In the genomic region with DNA sequence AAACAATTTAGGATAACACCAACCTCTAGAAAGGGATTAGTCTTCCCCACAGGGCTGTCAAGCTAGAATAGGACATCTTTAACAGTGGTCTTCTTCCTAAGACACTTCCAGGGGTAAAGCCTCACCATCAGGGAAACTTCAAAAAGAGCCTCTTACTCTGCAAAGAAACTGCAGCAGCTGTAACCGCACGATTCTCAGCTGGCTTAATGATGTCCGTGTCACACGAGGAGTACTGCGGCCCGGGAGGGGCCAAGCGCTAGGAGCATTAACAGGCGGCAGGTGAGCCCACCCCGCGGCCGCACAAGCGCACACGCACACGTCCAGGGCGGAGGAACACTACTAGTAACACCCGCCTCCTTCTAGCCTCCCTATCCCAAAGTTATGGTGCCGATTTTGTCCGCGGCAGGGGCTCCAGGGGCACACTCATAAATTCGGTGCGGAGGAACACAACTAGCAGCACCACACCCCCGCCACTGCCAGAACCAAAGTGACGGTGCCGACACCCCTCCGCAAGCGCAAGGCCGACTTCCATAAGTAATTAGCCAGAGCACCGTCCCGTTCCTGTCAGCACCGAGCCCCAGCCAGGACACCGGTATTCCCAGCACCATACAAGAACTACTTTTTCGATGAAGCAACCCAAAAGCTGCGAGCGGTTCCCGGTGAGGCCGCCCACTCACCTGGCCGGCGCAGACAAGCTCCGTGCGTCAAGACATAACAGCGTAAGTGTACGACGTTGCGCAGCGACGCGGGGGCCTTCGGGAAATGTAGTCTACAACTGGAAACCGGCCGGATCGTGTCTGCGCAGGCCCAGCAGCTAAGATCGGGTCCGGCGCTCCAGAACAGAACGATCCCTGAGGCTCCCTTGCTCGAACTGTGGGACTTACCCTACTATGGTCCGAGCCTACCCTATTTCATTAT, we compare ENCODE assay signal across 8 cellular contexts. TPM values are rescaled to one million over a fixed set of nuclear protein-coding genes. Genes with fewer than 3 reads are reported as not detected.
DNase-seq lines count a peak whose midpoint lies in the region; ATAC-seq, FAIRE-seq and TF ChIP-seq lines count a peak whose summit lies in the region.

A gene (plus strand): TSS at position 813 of the 918 bp plus-strand sequence. CDS start 3,572 bp downstream, outside the sequence.
A gene (minus strand): TSS at position 729 of the 918 bp plus-strand sequence. CDS start 8,116 bp downstream, outside the sequence.

- H3K4me1 ChIP-seq in astrocyte (ENCODE audit: insufficient read depth, low read length) (peaks cover 13% of the 10 kb centered on the region), right cardiac atrium (ENCODE audit: control insufficient read depth, insufficient read depth, low read length) (no peaks in the 10 kb centered on the region), psoas muscle (peaks cover 16% of the 10 kb centered on the region)

- H3K27me3 ChIP-seq in astrocyte (ENCODE audit: insufficient read depth, low read length) = no peaks in the 10 kb centered on the region
- H3K27me3 ChIP-seq in right cardiac atrium (ENCODE audit: control insufficient read depth, insufficient read depth) = no peaks in the 10 kb centered on the region
- H3K27me3 ChIP-seq in psoas muscle (ENCODE audit: insufficient read depth in 3 of 3, low read length in 2 of 3) = no peaks in the 10 kb centered on the region

- peak within 1 kb of the TSS; percentile 97 for H2AFZ ChIP-seq in astrocyte (ENCODE audit: low read depth, low read length)

- no peaks in the 10 kb centered on the region for H4K20me1 ChIP-seq in astrocyte (ENCODE audit: insufficient read depth, low read length)

- peaks cover 19% of the 10 kb centered on the region for H3K4me1 Mint-ChIP-seq in T-helper 2 cell treated with Interferon-gamma antibody and Interleukin-4, amounts not matched to agents 5 μg/mL and 100 μg/mL, for 36 hours (ENCODE audit: low read depth)
- no peaks in the 10 kb centered on the region for H3K4me1 Mint-ChIP-seq in astrocyte (ENCODE audit: low read depth, unreplicated experiment)

- H3K9me3 ChIP-seq in astrocyte (ENCODE audit: insufficient read depth, low read depth, low read length) (no peaks in the 10 kb centered on the region), right cardiac atrium (ENCODE audit: control insufficient read depth, low read length) (no peaks in the 10 kb centered on the region), psoas muscle (peaks cover 36% of the 10 kb centered on the region)

- peaks cover 4% of the 10 kb centered on the region for H3K36me3 Mint-ChIP-seq in T-helper 2 cell treated with Interferon-gamma antibody and Interleukin-4, amounts not matched to agents 5 μg/mL and 100 μg/mL, for 36 hours (ENCODE audit: low read depth)
- peaks cover 4% of the 10 kb centered on the region for H3K36me3 Mint-ChIP-seq in astrocyte (ENCODE audit: low read depth, unreplicated experiment)

- no peaks in the 10 kb centered on the region for H3K79me2 ChIP-seq in astrocyte (ENCODE audit: insufficient read depth, low read length)

- peak within 1 kb of the TSS; percentile 66 for H3K27ac ChIP-seq in astrocyte (ENCODE audit: low read depth, low read length)
- peak within 1 kb of the TSS; percentile 96 for H3K27ac ChIP-seq in right cardiac atrium (ENCODE audit: low read length)
- H3K27ac ChIP-seq in psoas muscle = peak within 1 kb of the TSS; percentile 82

- intact Hi-C loops in right cardiac atrium (cut with DNase I) (no loop called here), psoas muscle (cut with DNase I) (loop anchor here (5.0 to 10.0 kb wide), 3 partner anchors 60 to 120 kb away; a partner anchor contains a TSS)

- peak within 1 kb of the TSS; percentile 98 for H3K4me2 ChIP-seq in astrocyte (ENCODE audit: low read length)

- H3K36me3 ChIP-seq in astrocyte (ENCODE audit: insufficient read depth, low read length) (no peaks in the 10 kb centered on the region), psoas muscle (ENCODE audit: insufficient read depth in 1 of 2, low read depth in 1 of 2) (peaks cover 4 to 12% of the 10 kb centered on the region in 2 donors)

- no peak for FAIRE-seq in astrocyte (lab: Jason Lieb, UNC)
- FAIRE-seq in urothelium cell line (lab: Jason Lieb, UNC) = peak; percentile 81

- TF ChIP-seq CTCF in GM12865 (IDR thresholded peaks at IDR 0.05; ENCODE audit: insufficient read depth, low read depth, low read length, missing control alignments) (no peak), astrocyte (IDR thresholded peaks at IDR 0.05; ENCODE audit: insufficient read depth, low read depth, low read length) (no peak), psoas muscle (IDR thresholded peaks at IDR 0.05) (no peak)

- WGBS in right cardiac atrium = under 1% methylated on average over 58 of the region's 58 CpGs
- 0 to 1% (median 1%) methylated on average over 56 to 58 of the region's 58 CpGs for WGBS in psoas muscle, 3 donors

- H3K4me3 Mint-ChIP-seq in T-helper 2 cell treated with Interferon-gamma antibody and Interleukin-4, amounts not matched to agents 5 μg/mL and 100 μg/mL, for 36 hours = peak within 1 kb of the TSS; percentile 96
- peak within 1 kb of the TSS; percentile 98 for H3K4me3 Mint-ChIP-seq in astrocyte (ENCODE audit: unreplicated experiment)

- H3K9ac ChIP-seq in astrocyte (ENCODE audit: low read length) = peak within 1 kb of the TSS; percentile 77

- ATAC-seq in HG02798 (IDR thresholded peaks at IDR 0.05; ENCODE audit: poor library complexity, unreplicated experiment) = peak; percentile 98
- peak; percentile 100 for ATAC-seq in right cardiac atrium
- peak; percentile 99 to 100 (median 99) for ATAC-seq in psoas muscle

- H3K9me3 Mint-ChIP-seq in T-helper 2 cell treated with Interferon-gamma antibody and Interleukin-4, amounts not matched to agents 5 μg/mL and 100 μg/mL, for 36 hours = peaks cover 55% of the 10 kb centered on the region
- H3K9me3 Mint-ChIP-seq in astrocyte (ENCODE audit: unreplicated experiment) = peaks cover 26% of the 10 kb centered on the region

- H3K4me3 ChIP-seq in GM12865 (ENCODE audit: low read depth, low read length) (peak within 1 kb of the TSS; percentile 67), astrocyte (ENCODE audit: insufficient read depth, low read depth, low read length) (peak within 1 kb of the TSS; percentile 85), right cardiac atrium (ENCODE audit: low read length) (peak within 1 kb of the TSS; percentile 90), psoas muscle (peak within 1 kb of the TSS; percentile 78)

- no peaks in the 10 kb centered on the region for H3K27me3 Mint-ChIP-seq in T-helper 2 cell treated with Interferon-gamma antibody and Interleukin-4, amounts not matched to agents 5 μg/mL and 100 μg/mL, for 36 hours (ENCODE audit: low read depth)
- H3K27me3 Mint-ChIP-seq in astrocyte (ENCODE audit: low read depth, unreplicated experiment) = no peaks in the 10 kb centered on the region

- peak; percentile 96 for DNase-seq in GM12865 (ENCODE audit: low read depth)
- DNase-seq in NCI-H146 (lab: John Stamatoyannopoulos, UW) = peak; percentile 99
- peak; percentile 90 for DNase-seq in T-helper 2 cell treated with Interferon-gamma antibody and Interleukin-4, amounts not matched to agents 5 μg/mL and 100 μg/mL, for 36 hours (ENCODE audit: low spot score)
- peak; percentile 95 for DNase-seq in astrocyte (ENCODE audit: low read depth)
- DNase-seq in right cardiac atrium = peak; percentile 95 to 98 (median 96)
- peak; percentile 93 to 95 for DNase-seq in psoas muscle
- DNase-seq in urothelium cell line (ENCODE audit: low spot score) = peak; percentile 90

- peak within 1 kb of the TSS; percentile 91 for H3K27ac Mint-ChIP-seq in T-helper 2 cell treated with Interferon-gamma antibody and Interleukin-4, amounts not matched to agents 5 μg/mL and 100 μg/mL, for 36 hours
- H3K27ac Mint-ChIP-seq in astrocyte (ENCODE audit: unreplicated experiment) = peak within 1 kb of the TSS; percentile 91

RNA-seq across cellular contexts. Expression of the first gene that starts in this region (rescaled TPM):
- total RNA-seq in astrocyte (0.66 and 0.77 TPM in 2 replicates), right cardiac atrium (10 to 100 TPM in 2 of 4 donors, 1 to 10 TPM in 2; 8.8 to 13.4 (median 9.8) TPM), psoas muscle (1 to 10 TPM in 3 of 4 donors, under 1 TPM in 1; 0.27 to 4.9 (median 1.4) TPM)
- polyA plus RNA-seq in right cardiac atrium (6.5 TPM), psoas muscle (1 to 10 TPM in 1 of 3 donors, under 1 TPM in 2; 0.65 to 3.6 (median 0.83) TPM)

RNA-seq across cellular contexts. Expression of the second gene that starts in this region (rescaled TPM):
- 3.0 and 3.2 TPM in 2 replicates for total RNA-seq in astrocyte
- 1 to 10 TPM; 2.9 to 7.4 (median 3.5) TPM for total RNA-seq in right cardiac atrium
- polyA plus RNA-seq in right cardiac atrium = 2.8 TPM
- total RNA-seq in psoas muscle = 1 to 10 TPM; 1.3 to 2.4 (median 1.8) TPM
- polyA plus RNA-seq in psoas muscle = 1 to 10 TPM in 2 of 3 donors, under 1 TPM in 1; 0.96 to 3.7 (median 1.2) TPM

Comparison
In these comparisons a context has a peak if more than half of its experiments do, and no peak if none do; other contexts are left out.
1. Peak in every context shown above with its lines: DNase-seq, ATAC-seq, H3K4me3 ChIP-seq and H3K27ac ChIP-seq.
2. intact Hi-C loops: an anchor here in psoas muscle (5.0 to 10.0 kb wide); none called in right cardiac atrium.